ENCODE assay signal across 23 cellular contexts in the genomic region with DNA sequence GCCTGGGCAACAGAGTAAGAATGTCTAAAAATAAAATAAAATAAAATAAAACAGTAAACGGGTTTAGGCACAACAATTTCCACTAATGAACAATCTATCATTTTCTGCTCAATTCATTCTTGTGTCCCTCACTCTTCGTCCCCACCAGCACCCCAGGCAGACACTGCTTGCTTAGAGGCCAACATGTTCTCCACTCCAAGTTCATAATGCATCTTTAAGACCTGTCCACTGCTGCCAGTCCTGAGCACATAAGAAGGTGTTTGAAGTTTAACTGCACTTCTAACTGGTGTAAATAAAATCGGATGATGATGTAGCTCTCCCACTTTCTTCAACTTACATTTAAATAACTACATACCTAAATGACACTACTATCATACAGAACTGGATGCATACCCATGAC. TPM values are rescaled to one million over a fixed set of nuclear protein-coding genes. Genes with fewer than 3 reads are reported as not detected.
DNase-seq lines count a peak whose midpoint lies in the region; ATAC-seq and TF ChIP-seq lines count a peak whose summit lies in the region.
"Had no signal": no experiment of that assay in that cellular context is flagged by ENCODE, and none has a peak within 500 bp of the region (broad histone marks: within the 10 kb centered on the region; RNA-seq: fewer than 3 reads in every experiment).

No MANE protein-coding gene starts in this region.

- no peak for DNase-seq in GM23338 (ENCODE audit: low spot score)
- peak; percentile 51 for DNase-seq in choroid plexus epithelial cell (ENCODE audit: low read depth)
- DNase-seq in mesenchymal stem cell = peak; percentile 46
- DNase-seq in stomach = no peak
- no peak for DNase-seq in activated CD4-positive, alpha-beta T cell treated with anti-CD3 and anti-CD28 coated beads for 4 hours
- DNase-seq in CD8-positive, alpha-beta memory T cell = no peak
- no peak for DNase-seq in NCI-H526 treated with DMSO at 0.1 percent for 48 hours (lab: John Stamatoyannopoulos, UW)
- DNase-seq in GM10266 (ENCODE audit: extremely low spot score) = no peak
- DNase-seq: activated CD4-positive, CD25-positive, alpha-beta regulatory T cell treated with anti-CD3 and anti-CD28 coated beads, Interleukin-2, amount 50 U/mL, for 72 hours; activated gamma-delta T cell; anterior cingulate cortex; DMS79 treated with DMSO at 0.1 percent for 48 hours; Karpas-422; left ventricle myocardium superior; NCI-H1436; NCI-H226; NK-92 treated with Interleukin-12 subunit alpha and Interleukin-12 subunit beta, amount 100 ng/mL, for 24 hours; stimulated activated naive CD8-positive, alpha-beta T cell treated with anti-CD3 and anti-CD28 coated beads, Interleukin-15, Interleukin-2, amounts not matched to agents 100 U/mL and 50 U/mL, for 24 hours; T-helper 2 cell had no signal

- H4K91ac ChIP-seq in mesenchymal stem cell (ENCODE audit: low read length) = no peak overlapping the region

- no peak overlapping the region for H3K14ac ChIP-seq in mesenchymal stem cell (ENCODE audit: low read length in 2 of 2)

- no peak overlapping the region for H2BK12ac ChIP-seq in mesenchymal stem cell (ENCODE audit: low read length in 2 of 2)

- H4K8ac ChIP-seq in mesenchymal stem cell (ENCODE audit: low read length) = no peak overlapping the region

- no peak overlapping the region for H2AK5ac ChIP-seq in mesenchymal stem cell (ENCODE audit: low read length, severe bottlenecking)

- intact Hi-C loops in stomach (cut with DNase I; ENCODE audit: low total_unique reads) = no loop called here

- H3K36me3 ChIP-seq in GM23338 (ENCODE audit: insufficient read depth) = no peaks in the 10 kb centered on the region
- H3K36me3 ChIP-seq in mesenchymal stem cell (ENCODE audit: control insufficient read depth in 1 of 2, insufficient read depth in 2 of 2, low read depth in 1 of 2, low read length in 2 of 2) = no peaks in the 10 kb centered on the region
- no peaks in the 10 kb centered on the region for H3K36me3 ChIP-seq in stomach
- no peaks in the 10 kb centered on the region for H3K36me3 ChIP-seq in CD8-positive, alpha-beta memory T cell (ENCODE audit: insufficient read depth, low read length)
- H3K36me3 ChIP-seq: neural progenitor cell had no signal

- CTCF ChIA-PET in CD8-positive, alpha-beta memory T cell (lab: Charles Lee) = interaction anchor here (1.4 kb wide), 1 partner anchor 32 kb away, joined by 3 read pairs; no protein-coding TSS in a partner anchor

- 0 out of 3 replicates have a peak, but pooled peaks cover 6% of the 10 kb centered on the region for H3K36me3 Mint-ChIP-seq in GM23338 (ENCODE audit: low read depth)
- no peaks in the 10 kb centered on the region for H3K36me3 Mint-ChIP-seq in CD8-positive, alpha-beta memory T cell
- H3K36me3 Mint-ChIP-seq: neural progenitor cell had no signal

- H3K27ac ChIP-seq in GM23338 (ENCODE audit: low read depth) (no peak overlapping the region), mesenchymal stem cell (ENCODE audit: low read length, poor library complexity, severe bottlenecking) (no peak overlapping the region), stomach (peak overlapping the region in 4 of 5 donors; percentile 77 to 91 (median 83))
- no peak overlapping the region for H3K27ac ChIP-seq in CD8-positive, alpha-beta memory T cell (ENCODE audit: low read depth, low read length)
- H3K27ac ChIP-seq: neural progenitor cell had no signal

- no peak overlapping the region for H3K23ac ChIP-seq in mesenchymal stem cell (ENCODE audit: low read length in 2 of 2)

- no peak overlapping the region for H2BK15ac ChIP-seq in mesenchymal stem cell (ENCODE audit: low read depth, poor library complexity, severe bottlenecking)

- H3K79me2 ChIP-seq in GM23338 (replicated peaks; ENCODE audit: insufficient read depth) = peaks cover 100% of the 10 kb centered on the region

- POLR2A ChIA-PET in CD8-positive, alpha-beta memory T cell (lab: Charles Lee) = no interaction called here

- peaks cover 10% of the 10 kb centered on the region for H3K79me1 ChIP-seq in mesenchymal stem cell (replicated peaks; ENCODE audit: low read length, poor library complexity, severe bottlenecking)

- TF ChIP-seq POLR2A in stomach (IDR thresholded peaks at IDR 0.05) = no peak

- peaks cover 40% of the 10 kb centered on the region for H3K4me1 Mint-ChIP-seq in GM23338
- no peaks in the 10 kb centered on the region for H3K4me1 Mint-ChIP-seq in CD8-positive, alpha-beta memory T cell
- H3K4me1 Mint-ChIP-seq: neural progenitor cell had no signal

- H3K27me3 ChIP-seq in GM23338 (ENCODE audit: insufficient read depth) = no peaks in the 10 kb centered on the region
- H3K27me3 ChIP-seq in mesenchymal stem cell (ENCODE audit: control insufficient read depth in 1 of 2, insufficient read depth in 1 of 2, low read length in 2 of 2) = no peaks in the 10 kb centered on the region
- H3K27me3 ChIP-seq in stomach = no peaks in the 10 kb centered on the region
- no peaks in the 10 kb centered on the region for H3K27me3 ChIP-seq in CD8-positive, alpha-beta memory T cell (ENCODE audit: insufficient read depth, low read length, poor library complexity, severe bottlenecking)
- H3K27me3 ChIP-seq: neural progenitor cell had no signal

- peak overlapping the region in 1 of 2 experiments; percentile 50 for H3K18ac ChIP-seq in mesenchymal stem cell (ENCODE audit: low read depth in 1 of 2, low read length in 2 of 2)

- H3K27me3 Mint-ChIP-seq in GM23338 (ENCODE audit: insufficient read depth, low read depth, poor library complexity) = peaks cover 3% of the 10 kb centered on the region
- no peaks in the 10 kb centered on the region for H3K27me3 Mint-ChIP-seq in CD8-positive, alpha-beta memory T cell
- H3K27me3 Mint-ChIP-seq: dendritic cell treated with granulocyte-macrophage colony-stimulating factor and Interleukin-4, amounts not matched to agents 40 ng/mL and 50 ng/mL, for 4 days had no signal

- no peak overlapping the region for H3K9ac ChIP-seq in mesenchymal stem cell (ENCODE audit: low read length)
- H3K9ac ChIP-seq: neural progenitor cell had no signal

- TF ChIP-seq CTCF in GM23338 (conservative IDR thresholded peaks at IDR 0.05; ENCODE audit: low read depth in 2 of 2) (no peak), choroid plexus epithelial cell (conservative IDR thresholded peaks at IDR 0.05; ENCODE audit: low read depth, low read length) (no peak), stomach (IDR thresholded peaks at IDR 0.05) (no peak), GM10266 (IDR thresholded peaks at IDR 0.05; ENCODE audit: control insufficient read depth, insufficient read depth, low read depth, missing control alignments) (no peak)

- ATAC-seq in GM23338 = no peak
- ATAC-seq: esophagus mucosa; stimulated activated naive CD8-positive, alpha-beta T cell treated with anti-CD3 and anti-CD28 coated beads, Interleukin-15, Interleukin-2, amounts not matched to agents 100 U/mL and 50 U/mL, for 24 hours had no signal

- H2BK120ac ChIP-seq in mesenchymal stem cell (ENCODE audit: low read depth, low read length) = no peak overlapping the region

- no peak overlapping the region for H3K4me3 Mint-ChIP-seq in GM23338
- H3K4me3 Mint-ChIP-seq in CD8-positive, alpha-beta memory T cell = no peak overlapping the region
- H3K4me3 Mint-ChIP-seq: dendritic cell treated with granulocyte-macrophage colony-stimulating factor and Interleukin-4, amounts not matched to agents 40 ng/mL and 50 ng/mL, for 4 days; neural progenitor cell had no signal

- no peak overlapping the region for H2AFZ ChIP-seq in GM23338
- no peak overlapping the region for H2AFZ ChIP-seq in mesenchymal stem cell (ENCODE audit: low read depth, low read length)
- H2AFZ ChIP-seq: neural progenitor cell had no signal

- 93% methylated on average over 3 of the region's 3 CpGs for WGBS in mesenchymal stem cell
- WGBS in stomach, 5 donors = 60 to 77% (median 62%) methylated on average over 3 of the region's 3 CpGs

- no peak overlapping the region for H3K4ac ChIP-seq in mesenchymal stem cell (ENCODE audit: low read depth in 1 of 2, low read length in 2 of 2)

- 0 out of 3 replicates have a peak, but pooled peaks cover 4% of the 10 kb centered on the region for H3K9me3 Mint-ChIP-seq in GM23338
- H3K9me3 Mint-ChIP-seq in CD8-positive, alpha-beta memory T cell = no peaks in the 10 kb centered on the region
- H3K9me3 Mint-ChIP-seq: dendritic cell treated with granulocyte-macrophage colony-stimulating factor and Interleukin-4, amounts not matched to agents 40 ng/mL and 50 ng/mL, for 4 days; neural progenitor cell had no signal

- H3K4me2 ChIP-seq in GM23338 (0 out of 2 replicates have a peak overlapping the region, but pooled peaks have one; percentile 43), mesenchymal stem cell (ENCODE audit: low read length, poor library complexity, severe bottlenecking) (no peak overlapping the region)
- H3K4me2 ChIP-seq: neural progenitor cell had no signal

- no peaks in the 10 kb centered on the region for H3K9me2 ChIP-seq in GM23338 (ENCODE audit: insufficient read depth)

- H3K9me3 ChIP-seq in mesenchymal stem cell (ENCODE audit: control insufficient read depth, low read length) = no peaks in the 10 kb centered on the region
- H3K9me3 ChIP-seq in stomach = no peaks in the 10 kb centered on the region
- H3K9me3 ChIP-seq in CD8-positive, alpha-beta memory T cell (ENCODE audit: low read length) = no peaks in the 10 kb centered on the region

- H3K4me1 ChIP-seq in GM23338 (ENCODE audit: insufficient read depth) (peaks cover 30% of the 10 kb centered on the region), mesenchymal stem cell (ENCODE audit: control insufficient read depth, insufficient read depth, low read depth, low read length) (peaks cover 18% of the 10 kb centered on the region), stomach (peaks cover 52 to 96% (median 72%) of the 10 kb centered on the region in 4 donors)
- H3K4me1 ChIP-seq in CD8-positive, alpha-beta memory T cell (ENCODE audit: insufficient read depth, low read length) = no peaks in the 10 kb centered on the region

- H3F3A ChIP-seq in GM23338 (replicated peaks; ENCODE audit: low read depth) = 0 out of 2 replicates have a peak, but pooled peaks cover 4% of the 10 kb centered on the region

- TF ChIP-seq EP300 in stomach (IDR thresholded peaks at IDR 0.05) = no peak

- H3K27ac Mint-ChIP-seq in GM23338 = no peak overlapping the region
- H3K27ac Mint-ChIP-seq in CD8-positive, alpha-beta memory T cell = no peak overlapping the region
- H3K27ac Mint-ChIP-seq: dendritic cell treated with granulocyte-macrophage colony-stimulating factor and Interleukin-4, amounts not matched to agents 40 ng/mL and 50 ng/mL, for 4 days; neural progenitor cell had no signal

- peaks cover 35% of the 10 kb centered on the region for H4K20me1 ChIP-seq in GM23338 (replicated peaks; ENCODE audit: insufficient read depth)

- no peak overlapping the region for H2BK5ac ChIP-seq in mesenchymal stem cell (ENCODE audit: low read depth, low read length, poor library complexity, severe bottlenecking)

- H3K4me3 ChIP-seq in GM23338 (no peak overlapping the region), choroid plexus epithelial cell (ENCODE audit: low read depth, low read length) (no peak overlapping the region), mesenchymal stem cell (ENCODE audit: insufficient read depth in 1 of 2, low read depth in 1 of 2, low read length in 2 of 2) (no peak overlapping the region), stomach (no peak overlapping the region)
- H3K4me3 ChIP-seq in CD8-positive, alpha-beta memory T cell (ENCODE audit: low read length) = no peak overlapping the region
- H3K4me3 ChIP-seq: neural progenitor cell, skin epidermis had no signal

RNA-seq across cellular contexts. Expression of a gene that starts 13.2 kb away (rescaled TPM):
- 110 and 111 TPM in 2 replicates for total RNA-seq in GM23338 (2014; rRNA removed; shearing (Covaris generic))
- polyA plus RNA-seq in GM23338 (2016; fragmentation: Nextera tagmentation; extraction: Ambion mirVana) = 227 and 233 TPM in 2 replicates
- 537 TPM for polyA plus RNA-seq in mesenchymal stem cell (2013, experiment 1 of 2)
- polyA plus RNA-seq in mesenchymal stem cell (2013, experiment 2 of 2) = 536 TPM
- total RNA-seq in stomach = 100 to 1,000 TPM in 2 of 5 donors, 10 to 100 TPM in 3; 41.7 to 231 (median 83.9) TPM
- polyA plus RNA-seq in stomach = 100 to 1,000 TPM; 168 to 289 (median 277) TPM
- 1 to 10 TPM in 1 of 2 experiments, under 1 TPM in 1; 0.88 to 1.4 TPM for total RNA-seq in CD8-positive, alpha-beta memory T cell
- 11.7 TPM for polyA plus RNA-seq in CD8-positive, alpha-beta memory T cell

Comparison
In these comparisons a context has a peak if more than half of its experiments do, and no peak if none do; other contexts are left out.
1. DNase-seq: peak in choroid plexus epithelial cell (single experiment) and mesenchymal stem cell (single experiment); none in GM23338 (single experiment), stomach (single experiment), activated CD4-positive, alpha-beta T cell treated with anti-CD3 and anti-CD28 coated beads for 4 hours (0 of 2), CD8-positive, alpha-beta memory T cell (0 of 5), NCI-H526 treated with DMSO at 0.1 percent for 48 hours (single experiment) and GM10266 (single experiment).
2. H3K27ac ChIP-seq: peak in stomach (4 of 5); none in GM23338 (single experiment), mesenchymal stem cell (single experiment) and CD8-positive, alpha-beta memory T cell (single experiment).
3. RNA of a gene that starts 13.2 kb away (total RNA-seq): 110 to 111 TPM in GM23338 and 41.7 to 231 TPM in stomach; 0.88 to 1.4 TPM in CD8-positive, alpha-beta memory T cell; every median in the first group is over 10 times any median in the second.